ENCODE assay signal across 13 cellular contexts in the genomic region with DNA sequence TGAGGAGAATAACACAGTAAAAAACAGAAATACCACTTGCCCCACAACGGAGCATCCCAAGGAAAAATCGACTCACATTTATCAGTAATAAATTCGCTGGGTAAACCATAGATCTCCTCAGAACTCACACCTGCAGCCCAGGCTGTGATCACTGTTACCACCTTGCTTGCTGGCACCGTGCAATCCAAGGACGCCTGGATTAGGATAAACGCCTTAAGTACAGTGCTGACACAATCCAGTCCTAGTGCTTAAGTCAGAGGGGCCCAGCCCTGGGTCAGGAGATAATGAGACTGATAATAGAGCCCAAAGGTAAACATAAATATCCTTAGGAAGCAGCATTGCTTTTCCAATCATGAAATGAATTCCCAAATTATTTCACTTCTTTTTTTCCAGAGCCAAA.
"Had no signal": no experiment of that assay in that cellular context is flagged by ENCODE, and none has a peak within 500 bp of the region (broad histone marks: within the 10 kb centered on the region; RNA-seq: fewer than 3 reads in every experiment).

No MANE protein-coding gene starts in this region.

- H3K27ac ChIP-seq: epithelial cell of prostate, spleen, stomach had no signal

- DNase-seq: activated CD4-positive, alpha-beta memory T cell treated with anti-CD3 and anti-CD28 coated beads, Interleukin-2, amount 10 ng/mL, durations not matched to agents 7 days and 5 days; activated CD4-positive, alpha-beta T cell treated with anti-CD3 and anti-CD28 coated beads for 36 hours; activated naive CD4-positive, alpha-beta T cell treated with anti-CD3 and anti-CD28 coated beads, Interleukin-2, amount 10 ng/mL, durations not matched to agents 7 days and 5 days; activated T-cell treated with anti-CD3 and anti-CD28 coated beads, Interleukin-2, amount 50 U/mL, for 24 hours; cortex of kidney; effector memory CD4-positive, alpha-beta T cell; gastrocnemius medialis; heart right ventricle; occipital lobe; spleen; stomach; T-helper 17 cell had no signal

- H3K4me3 ChIP-seq: spleen, stomach had no signal

- H3K36me3 ChIP-seq: gastrocnemius medialis, heart right ventricle, spleen, stomach had no signal

- H3K9me3 ChIP-seq: gastrocnemius medialis, heart right ventricle, spleen, stomach had no signal
